13 cellular contexts compared by ENCODE assay signal in genomic region chr4:11418610-11419009, GRCh38. TPM values are rescaled to one million over a fixed set of nuclear protein-coding genes. Genes with fewer than 3 reads are reported as not detected.
A peak's percentile ranks its signal among the peaks of the same experiment; 100 is the strongest.
DNase-seq lines count a peak whose midpoint lies in the region; ATAC-seq, FAIRE-seq and TF ChIP-seq lines count a peak whose summit lies in the region.
"Had no signal": no experiment of that assay in that cellular context is flagged by ENCODE, and none has a peak within 500 bp of the region (broad histone marks: within the 10 kb centered on the region; RNA-seq: fewer than 3 reads in every experiment).

No MANE protein-coding gene starts in this region.

- no peak overlapping the region for H3K9ac ChIP-seq in HepG2 (ENCODE audit: insufficient read depth, low read depth, low read length)

- no peak for TF ChIP-seq CTCF in HepG2 (CRISPR knock-in tag; IDR thresholded peaks at IDR 0.05)
- no peak for TF ChIP-seq CTCF in right lobe of liver (IDR thresholded peaks at IDR 0.05)
- TF ChIP-seq CTCF in chondrocyte (IDR thresholded peaks at IDR 0.05), result peak; percentile 27

- POLR2A ChIA-PET in HepG2 (lab: Yijun Ruan, JAX), result no interaction called here

- TF ChIP-seq POLR2A in HepG2 (IDR thresholded peaks at IDR 0.05; ENCODE audit: insufficient read depth in 1 of 2, low read depth in 2 of 2, low read length in 2 of 2), result no peak
- TF ChIP-seq POLR2A in right lobe of liver (IDR thresholded peaks at IDR 0.05), result no peak

- in situ Hi-C loops in HepG2 (cut with HindIII; ENCODE audit: extremely low pct_ligation_motif_present, low pct_unique_long_range_greater_than_20kb), result loop anchor here (25.0 kb wide), 1 partner anchor 1256 kb away; no protein-coding TSS in a partner anchor

- H4K20me1 ChIP-seq in HepG2 (ENCODE audit: insufficient read depth, low read length), result no peaks in the 10 kb centered on the region

- DNase-seq in HepG2 (ENCODE audit: low spot score) (no peak), right lobe of liver (no peak), M059J (ENCODE audit: low read depth) (peak; percentile 5), chondrocyte (ENCODE audit: low spot score) (no peak), HTR-8/SVneo (ENCODE audit: insufficient read length, low spot score) (no peak)
- DNase-seq in stimulated activated naive CD8-positive, alpha-beta T cell treated with anti-CD3 and anti-CD28 coated beads, Interleukin-15, Interleukin-2, amounts not matched to agents 100 U/mL and 50 U/mL, for 24 hours, result peak; percentile 9
- no peak for DNase-seq in effector CD4-positive, alpha-beta T cell
- DNase-seq: activated CD4-positive, alpha-beta T cell treated with anti-CD3 and anti-CD28 coated beads for 1 hour; cortex of kidney; NCI-H226; ovary had no signal

- H3K9me3 ChIP-seq in HepG2 (ENCODE audit: low read length), result no peaks in the 10 kb centered on the region
- no peaks in the 10 kb centered on the region for H3K9me3 ChIP-seq in right lobe of liver
- H3K9me3 ChIP-seq: ovary had no signal

- H2AFZ ChIP-seq in HepG2 (ENCODE audit: low read length), result no peak overlapping the region

- H3K4me1 Mint-ChIP-seq in chondrocyte (ENCODE audit: low read depth), result peaks cover 5% of the 10 kb centered on the region

- no TSS peak for BruUV-seq in HepG2 (replicated peaks; lab: Mats Ljungman, UMichigan)

- no peaks in the 10 kb centered on the region for H3K36me3 ChIP-seq in HepG2 (replicated peaks in 1 of 2; ENCODE audit: control insufficient read depth in 1 of 2, insufficient read depth in 2 of 2, low read length in 2 of 2)
- no peaks in the 10 kb centered on the region for H3K36me3 ChIP-seq in right lobe of liver
- H3K36me3 ChIP-seq: ovary had no signal

- no peaks in the 10 kb centered on the region for H3K79me2 ChIP-seq in HepG2 (ENCODE audit: insufficient read depth, low read length)

- H3K27ac ChIP-seq in HepG2 (ENCODE audit: extremely low read length, insufficient read depth, low read length), result no peak overlapping the region
- no peak overlapping the region for H3K27ac ChIP-seq in right lobe of liver

- no peak for ATAC-seq in HepG2
- ATAC-seq in right lobe of liver, result no peak
- no peak for ATAC-seq in stimulated activated naive CD8-positive, alpha-beta T cell treated with anti-CD3 and anti-CD28 coated beads, Interleukin-15, Interleukin-2, amounts not matched to agents 100 U/mL and 50 U/mL, for 24 hours
- no peak for ATAC-seq in HG03354 (IDR thresholded peaks at IDR 0.05; ENCODE audit: poor library complexity, severe bottlenecking, unreplicated experiment)
- ATAC-seq: CD8-positive, alpha-beta T cell had no signal

- TF ChIP-seq RAD21 in HepG2 (CRISPR knock-in tag; IDR thresholded peaks at IDR 0.05), result no peak

- no peak overlapping the region for H3K27ac Mint-ChIP-seq in chondrocyte (ENCODE audit: unreplicated experiment)
- H3K27ac Mint-ChIP-seq: CD8-positive, alpha-beta T cell had no signal

- H3K27me3 ChIP-seq in HepG2 (ENCODE audit: control insufficient read depth in 1 of 2, insufficient read depth in 2 of 2, low read length in 2 of 2) (no peaks in the 10 kb centered on the region), right lobe of liver (no peaks in the 10 kb centered on the region)
- H3K27me3 ChIP-seq: ovary had no signal

- H3K36me3 Mint-ChIP-seq in chondrocyte (ENCODE audit: low read depth), result no peaks in the 10 kb centered on the region
- H3K36me3 Mint-ChIP-seq: CD8-positive, alpha-beta T cell had no signal

- H3K4me1 ChIP-seq in HepG2 (ENCODE audit: insufficient read depth, low read length) (no peaks in the 10 kb centered on the region), right lobe of liver (no peaks in the 10 kb centered on the region)

- intact Hi-C loops in HepG2 (cut with micrococcal nuclease; ENCODE audit: unreplicated experiment), result no loop called here
- intact Hi-C loops in right lobe of liver (cut with DNase I), result no loop called here

- CTCF ChIA-PET in HepG2 (lab: Yijun Ruan, JAX; ENCODE audit: low intra/inter-chr PET ratio, low total read pairs), result no interaction called here

- no peak overlapping the region for H3K4me3 Mint-ChIP-seq in chondrocyte (ENCODE audit: unreplicated experiment)
- H3K4me3 Mint-ChIP-seq: CD8-positive, alpha-beta T cell had no signal

- H3K4me3 ChIP-seq in HepG2 (replicated peaks in 1 of 3; ENCODE audit: insufficient read depth in 1 of 3, low read depth in 2 of 3, low read length in 3 of 3), result no peak overlapping the region
- H3K4me3 ChIP-seq in right lobe of liver, result no peak overlapping the region
- H3K4me3 ChIP-seq: ovary had no signal

- H3K27me3 Mint-ChIP-seq in chondrocyte (ENCODE audit: low read depth), result peaks cover 8% of the 10 kb centered on the region

- H3K9me3 Mint-ChIP-seq in chondrocyte (ENCODE audit: low read depth), result peaks cover 3% of the 10 kb centered on the region
- H3K9me3 Mint-ChIP-seq: CD8-positive, alpha-beta T cell had no signal

- H3K4me2 ChIP-seq in HepG2 (ENCODE audit: low read depth, low read length), result no peak overlapping the region

- TF ChIP-seq EP300 in HepG2 (IDR thresholded peaks at IDR 0.05; ENCODE audit: low read depth in 2 of 2, low read length in 2 of 2) (no peak), HepG2 (CRISPR knock-in tag; IDR thresholded peaks at IDR 0.05; ENCODE audit: borderline replicate concordance) (no peak)

- FAIRE-seq in HepG2 (lab: Jason Lieb, UNC) (no peak), HTR-8/SVneo (lab: Jason Lieb, UNC) (no peak)

TF ChIP-seq in HepG2, 621 proteins besides CTCF, POLR2A, EP300 and RAD21:
- TF ChIP-seq DNMT1 (CRISPR knock-in tag; IDR thresholded peaks at IDR 0.05) (no peak), ZNF513 (CRISPR knock-in tag; conservative IDR thresholded peaks at IDR 0.05) (no peak), MNT (IDR thresholded peaks at IDR 0.05) (peak; percentile 49)

RNA-seq across cellular contexts. Expression of gene HS3ST1, which starts 10.1 kb away (rescaled TPM):
- total RNA-seq in HepG2 (2016; rRNA removed; fragmentation: Illumina TruSeq; extraction: Trizol) (not detected in 2 replicates), right lobe of liver (1 to 10 TPM in 1 of 6 experiments, under 1 TPM in 5; 0.11 to 1.2 (median 0.25) TPM), chondrocyte (not detected in 3 replicates)
- not detected in 2 replicates for total RNA-seq in HepG2 (2016; cell fraction: cytosol; rRNA removed; fragmentation: Illumina TruSeq; extraction: Trizol; ENCODE audit: low read depth)
- total RNA-seq in HepG2 (2016; cell fraction: insoluble cytoplasmic fraction; rRNA removed; fragmentation: Illumina TruSeq; extraction: Trizol), result not detected in 2 replicates
- total RNA-seq in HepG2 (2016; cell fraction: membrane; rRNA removed; fragmentation: Illumina TruSeq; extraction: Trizol), result not detected in 2 replicates
- not detected in 2 replicates for total RNA-seq in HepG2 (2016; cell fraction: nucleus; rRNA removed; fragmentation: Illumina TruSeq; extraction: Trizol)
- polyA plus RNA-seq in HepG2 (2011; rRNA removed), result not detected in 2 replicates
- polyA plus RNA-seq in HepG2 (2011; cell fraction: cytosol; rRNA removed), result not detected in 2 replicates
- not detected in 2 replicates for polyA plus RNA-seq in HepG2 (2011; cell fraction: nucleus; rRNA removed)
- not detected in 2 replicates for polyA plus RNA-seq in HepG2 (2012)
- not detected in 2 replicates for polyA plus RNA-seq in HepG2 (2016; cell fraction: cytosol; fragmentation: Illumina TruSeq; extraction: Trizol; ENCODE audit: low read depth)
- not detected in 2 replicates for polyA plus RNA-seq in HepG2 (2016; cell fraction: insoluble cytoplasmic fraction; fragmentation: Illumina TruSeq; extraction: Trizol; ENCODE audit: low read depth)
- polyA plus RNA-seq in HepG2 (2016; cell fraction: membrane; fragmentation: Illumina TruSeq; extraction: Trizol; ENCODE audit: low read depth), result not detected in 2 replicates
- not detected in 2 replicates for polyA plus RNA-seq in HepG2 (2016; cell fraction: nucleus; fragmentation: Illumina TruSeq; extraction: Trizol; ENCODE audit: insufficient read depth, low read depth)
- 0.26 TPM in 1 of 2 replicates, not detected in the other for polyA minus RNA-seq in HepG2 (2011; rRNA and poly(A)+ RNA removed; ENCODE audit: low replicate concordance)
- not detected in 2 replicates for polyA minus RNA-seq in HepG2 (2011; cell fraction: cytosol; rRNA and poly(A)+ RNA removed)
- polyA minus RNA-seq in HepG2 (2011; cell fraction: nucleus; rRNA and poly(A)+ RNA removed), result not detected in 2 replicates
- total RNA-seq in M059J (2014; rRNA removed; shearing (Covaris generic)), result not detected in 2 replicates
- total RNA-seq: CD8-positive, alpha-beta T cell had no signal

Comparison
In these comparisons a context has a peak if more than half of its experiments do, and no peak if none do; other contexts are left out.
1. DNase-seq: peak in M059J (single experiment) and stimulated activated naive CD8-positive, alpha-beta T cell treated with anti-CD3 and anti-CD28 coated beads, Interleukin-15, Interleukin-2, amounts not matched to agents 100 U/mL and 50 U/mL, for 24 hours (single experiment); none in HepG2 (single experiment), right lobe of liver (0 of 3), chondrocyte (single experiment), HTR-8/SVneo (single experiment) and effector CD4-positive, alpha-beta T cell (single experiment).